In genomic region chr10:22459496-22459895, GRCh38 we compare ENCODE assay signal across 23 cellular contexts.
"Had no signal": no experiment of that assay in that cellular context is flagged by ENCODE, and none has a peak within 500 bp of the region (broad histone marks: within the 10 kb centered on the region; RNA-seq: fewer than 3 reads in every experiment).

No MANE protein-coding gene starts in this region.

- H3K27ac Mint-ChIP-seq: activated CD4-positive, alpha-beta memory T cell treated with anti-CD3 and anti-CD28 coated beads, Interleukin-2, amount 10 ng/mL, durations not matched to agents 7 days and 5 days; activated CD4-positive, alpha-beta T cell treated with anti-CD3 and anti-CD28 coated beads, Interleukin-2, amount 10 ng/mL, durations not matched to agents 7 days and 5 days; activated T-cell treated with anti-CD3 and anti-CD28 coated beads, Interleukin-2, amount 50 U/mL, for 24 hours; nephron progenitor cell; progenitor cell of endocrine pancreas; stimulated activated naive CD8-positive, alpha-beta T cell treated with anti-CD3 and anti-CD28 coated beads, Interleukin-15, amount 100 ng/mL, for 72 hours; type B pancreatic cell had no signal

- ATAC-seq: left lobe of liver; right lobe of liver; stimulated activated naive CD8-positive, alpha-beta T cell treated with anti-CD3 and anti-CD28 coated beads, Interleukin-15, amount 100 ng/mL, for 72 hours had no signal

- H3K4me1 ChIP-seq: right lobe of liver, uterus had no signal

- H3K27me3 Mint-ChIP-seq: activated CD4-positive, alpha-beta memory T cell treated with anti-CD3 and anti-CD28 coated beads, Interleukin-2, amount 10 ng/mL, durations not matched to agents 7 days and 5 days; activated CD4-positive, alpha-beta T cell treated with anti-CD3 and anti-CD28 coated beads, Interleukin-2, amount 10 ng/mL, durations not matched to agents 7 days and 5 days; activated T-cell treated with anti-CD3 and anti-CD28 coated beads, Interleukin-2, amount 50 U/mL, for 24 hours; naive B cell; progenitor cell of endocrine pancreas; stimulated activated naive CD8-positive, alpha-beta T cell treated with anti-CD3 and anti-CD28 coated beads, Interleukin-15, amount 100 ng/mL, for 72 hours; type B pancreatic cell had no signal

- H3K9me3 ChIP-seq: ovary, right lobe of liver, uterus had no signal

- H3K27ac ChIP-seq: brain microvascular endothelial cell, ovary, right lobe of liver, uterus had no signal

- H3K36me3 Mint-ChIP-seq: naive B cell, type B pancreatic cell had no signal

- H3K4me3 Mint-ChIP-seq: activated CD4-positive, alpha-beta memory T cell treated with anti-CD3 and anti-CD28 coated beads, Interleukin-2, amount 10 ng/mL, durations not matched to agents 7 days and 5 days; activated CD4-positive, alpha-beta T cell treated with anti-CD3 and anti-CD28 coated beads, Interleukin-2, amount 10 ng/mL, durations not matched to agents 7 days and 5 days; activated T-cell treated with anti-CD3 and anti-CD28 coated beads, Interleukin-2, amount 50 U/mL, for 24 hours; naive B cell; nephron progenitor cell; stimulated activated naive CD8-positive, alpha-beta T cell treated with anti-CD3 and anti-CD28 coated beads, Interleukin-15, amount 100 ng/mL, for 72 hours; type B pancreatic cell had no signal

- H3K9me3 Mint-ChIP-seq: activated CD4-positive, alpha-beta memory T cell treated with anti-CD3 and anti-CD28 coated beads, Interleukin-2, amount 10 ng/mL, durations not matched to agents 7 days and 5 days; activated T-cell treated with anti-CD3 and anti-CD28 coated beads, Interleukin-2, amount 50 U/mL, for 24 hours; nephron progenitor cell; stimulated activated naive CD8-positive, alpha-beta T cell treated with anti-CD3 and anti-CD28 coated beads, Interleukin-15, amount 100 ng/mL, for 72 hours; type B pancreatic cell had no signal

- H3K4me3 ChIP-seq: ovary, right lobe of liver, uterus had no signal

- H3K36me3 ChIP-seq: brain microvascular endothelial cell, ovary, right lobe of liver, uterus had no signal

- H3K27me3 ChIP-seq: brain microvascular endothelial cell, ovary, right lobe of liver, uterus had no signal

- DNase-seq: activated CD4-positive, alpha-beta memory T cell treated with anti-CD3 and anti-CD28 coated beads, Interleukin-2, amount 10 ng/mL, durations not matched to agents 7 days and 5 days; activated CD4-positive, alpha-beta T cell treated with anti-CD3 and anti-CD28 coated beads for 1 hour; activated CD4-positive, alpha-beta T cell treated with anti-CD3 and anti-CD28 coated beads, Interleukin-2, amount 10 ng/mL, durations not matched to agents 7 days and 5 days; activated CD8-positive, alpha-beta memory T cell treated with anti-CD3 and anti-CD28 coated beads, Interleukin-2, amount 50 U/mL, for 48 hours; activated gamma-delta T cell treated with Interleukin-2 at 50 U/mL for 16 hours; activated naive CD4-positive, alpha-beta T cell treated with anti-CD3 and anti-CD28 coated beads, Interleukin-2, amount 50 U/mL, for 16 hours; activated T-cell treated with anti-CD3 and anti-CD28 coated beads, Interleukin-2, amount 50 U/mL, for 24 hours; amniotic stem cell; brain microvascular endothelial cell; caudate nucleus; foreskin melanocyte; kidney glomerular epithelial cell; naive B cell; nephron progenitor cell; ovary; right lobe of liver; stimulated activated CD4-positive, alpha-beta T cell treated with anti-CD3 and anti-CD28 coated beads, Interleukin-4, amount 100 ng/mL, for 1 hour; stimulated activated naive CD8-positive, alpha-beta T cell treated with anti-CD3 and anti-CD28 coated beads, Interleukin-15, amount 100 ng/mL, for 72 hours; substantia nigra; uterus had no signal
